ENCODE assay signal across 1 cellular context in the genomic region with DNA sequence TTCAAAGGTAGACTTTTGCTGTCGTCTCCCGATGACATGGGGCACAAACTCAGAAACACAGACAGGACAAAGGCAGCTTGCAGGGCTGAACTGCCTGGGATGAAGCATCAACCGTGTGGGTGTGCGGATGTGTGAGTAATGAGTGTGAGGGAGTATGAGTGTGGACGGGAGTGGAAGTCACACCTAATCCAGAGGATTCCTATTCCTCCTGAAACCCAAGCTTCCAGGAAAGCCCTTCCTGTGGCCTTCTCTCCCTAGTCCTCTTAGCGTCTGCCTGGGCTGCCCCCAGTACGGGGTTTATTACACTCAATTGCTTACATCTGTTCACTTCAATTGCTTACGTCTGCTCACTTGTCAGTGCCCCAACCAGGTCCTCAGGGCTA.
TF ChIP-seq lines count a peak whose summit lies in the region.

No MANE protein-coding gene starts in this region.

TF ChIP-seq in K562, 482 proteins besides CTCF, POLR2A, EP300 and RAD21 (continued from another document):
- TF ChIP-seq, protein P1, sequence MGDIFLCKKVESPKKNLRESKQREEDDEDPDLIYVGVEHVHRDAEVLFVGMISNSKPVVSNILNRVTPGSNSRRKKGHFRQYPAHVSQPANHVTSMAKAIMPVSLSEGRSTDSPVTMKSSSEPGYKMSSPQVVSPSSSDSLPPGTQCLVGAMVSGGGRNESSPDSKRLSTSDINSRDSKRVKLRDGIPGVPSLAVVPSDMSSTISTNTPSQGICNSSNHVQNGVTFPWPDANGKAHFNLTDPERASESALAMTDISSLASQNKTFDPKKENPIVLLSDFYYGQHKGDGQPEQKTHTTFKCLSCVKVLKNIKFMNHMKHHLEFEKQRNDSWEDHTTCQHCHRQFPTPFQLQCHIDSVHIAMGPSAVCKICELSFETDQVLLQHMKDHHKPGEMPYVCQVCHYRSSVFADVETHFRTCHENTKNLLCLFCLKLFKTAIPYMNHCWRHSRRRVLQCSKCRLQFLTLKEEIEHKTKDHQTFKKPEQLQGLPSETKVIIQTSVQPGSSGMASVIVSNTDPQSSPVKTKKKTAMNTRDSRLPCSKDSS (IDR thresholded peaks at IDR 0.05; ENCODE audit: low read depth, partially characterized antibody) = no peak
- TF ChIP-seq CBX3 (IDR thresholded peaks at IDR 0.05; ENCODE audit: borderline replicate concordance in 1 of 2, low read length in 2 of 2) (no peak), HDGF (IDR thresholded peaks at IDR 0.05) (no peak), U2AF1 (optimal IDR thresholded peaks at IDR 0.05; ENCODE audit: low read depth, low read length) (no peak), ZNF695 (CRISPR knock-in tag; IDR thresholded peaks at IDR 0.05) (no peak), RFX5 (IDR thresholded peaks at IDR 0.05; ENCODE audit: low read depth, low read length) (no peak), RUNX1 (IDR thresholded peaks at IDR 0.05; ENCODE audit: low read depth) (no peak), ILF3 (IDR thresholded peaks at IDR 0.05; ENCODE audit: borderline replicate concordance) (no peak), BCL6 (CRISPR knock-in tag; IDR thresholded peaks at IDR 0.05) (no peak), TGIF2 (CRISPR knock-in tag; IDR thresholded peaks at IDR 0.05) (no peak)
- TF ChIP-seq, protein P2, sequence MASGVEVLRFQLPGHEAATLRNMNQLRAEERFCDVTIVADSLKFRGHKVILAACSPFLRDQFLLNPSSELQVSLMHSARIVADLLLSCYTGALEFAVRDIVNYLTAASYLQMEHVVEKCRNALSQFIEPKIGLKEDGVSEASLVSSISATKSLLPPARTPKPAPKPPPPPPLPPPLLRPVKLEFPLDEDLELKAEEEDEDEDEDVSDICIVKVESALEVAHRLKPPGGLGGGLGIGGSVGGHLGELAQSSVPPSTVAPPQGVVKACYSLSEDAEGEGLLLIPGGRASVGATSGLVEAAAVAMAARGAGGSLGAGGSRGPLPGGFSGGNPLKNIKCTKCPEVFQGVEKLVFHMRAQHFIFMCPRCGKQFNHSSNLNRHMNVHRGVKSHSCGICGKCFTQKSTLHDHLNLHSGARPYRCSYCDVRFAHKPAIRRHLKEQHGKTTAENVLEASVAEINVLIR (CRISPR knock-in tag; IDR thresholded peaks at IDR 0.05) = no peak
- TF ChIP-seq, protein P3, sequence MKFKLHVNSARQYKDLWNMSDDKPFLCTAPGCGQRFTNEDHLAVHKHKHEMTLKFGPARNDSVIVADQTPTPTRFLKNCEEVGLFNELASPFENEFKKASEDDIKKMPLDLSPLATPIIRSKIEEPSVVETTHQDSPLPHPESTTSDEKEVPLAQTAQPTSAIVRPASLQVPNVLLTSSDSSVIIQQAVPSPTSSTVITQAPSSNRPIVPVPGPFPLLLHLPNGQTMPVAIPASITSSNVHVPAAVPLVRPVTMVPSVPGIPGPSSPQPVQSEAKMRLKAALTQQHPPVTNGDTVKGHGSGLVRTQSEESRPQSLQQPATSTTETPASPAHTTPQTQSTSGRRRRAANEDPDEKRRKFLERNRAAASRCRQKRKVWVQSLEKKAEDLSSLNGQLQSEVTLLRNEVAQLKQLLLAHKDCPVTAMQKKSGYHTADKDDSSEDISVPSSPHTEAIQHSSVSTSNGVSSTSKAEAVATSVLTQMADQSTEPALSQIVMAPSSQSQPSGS (CRISPR knock-in tag; IDR thresholded peaks at IDR 0.05) = no peak
- TF ChIP-seq, protein P4, sequence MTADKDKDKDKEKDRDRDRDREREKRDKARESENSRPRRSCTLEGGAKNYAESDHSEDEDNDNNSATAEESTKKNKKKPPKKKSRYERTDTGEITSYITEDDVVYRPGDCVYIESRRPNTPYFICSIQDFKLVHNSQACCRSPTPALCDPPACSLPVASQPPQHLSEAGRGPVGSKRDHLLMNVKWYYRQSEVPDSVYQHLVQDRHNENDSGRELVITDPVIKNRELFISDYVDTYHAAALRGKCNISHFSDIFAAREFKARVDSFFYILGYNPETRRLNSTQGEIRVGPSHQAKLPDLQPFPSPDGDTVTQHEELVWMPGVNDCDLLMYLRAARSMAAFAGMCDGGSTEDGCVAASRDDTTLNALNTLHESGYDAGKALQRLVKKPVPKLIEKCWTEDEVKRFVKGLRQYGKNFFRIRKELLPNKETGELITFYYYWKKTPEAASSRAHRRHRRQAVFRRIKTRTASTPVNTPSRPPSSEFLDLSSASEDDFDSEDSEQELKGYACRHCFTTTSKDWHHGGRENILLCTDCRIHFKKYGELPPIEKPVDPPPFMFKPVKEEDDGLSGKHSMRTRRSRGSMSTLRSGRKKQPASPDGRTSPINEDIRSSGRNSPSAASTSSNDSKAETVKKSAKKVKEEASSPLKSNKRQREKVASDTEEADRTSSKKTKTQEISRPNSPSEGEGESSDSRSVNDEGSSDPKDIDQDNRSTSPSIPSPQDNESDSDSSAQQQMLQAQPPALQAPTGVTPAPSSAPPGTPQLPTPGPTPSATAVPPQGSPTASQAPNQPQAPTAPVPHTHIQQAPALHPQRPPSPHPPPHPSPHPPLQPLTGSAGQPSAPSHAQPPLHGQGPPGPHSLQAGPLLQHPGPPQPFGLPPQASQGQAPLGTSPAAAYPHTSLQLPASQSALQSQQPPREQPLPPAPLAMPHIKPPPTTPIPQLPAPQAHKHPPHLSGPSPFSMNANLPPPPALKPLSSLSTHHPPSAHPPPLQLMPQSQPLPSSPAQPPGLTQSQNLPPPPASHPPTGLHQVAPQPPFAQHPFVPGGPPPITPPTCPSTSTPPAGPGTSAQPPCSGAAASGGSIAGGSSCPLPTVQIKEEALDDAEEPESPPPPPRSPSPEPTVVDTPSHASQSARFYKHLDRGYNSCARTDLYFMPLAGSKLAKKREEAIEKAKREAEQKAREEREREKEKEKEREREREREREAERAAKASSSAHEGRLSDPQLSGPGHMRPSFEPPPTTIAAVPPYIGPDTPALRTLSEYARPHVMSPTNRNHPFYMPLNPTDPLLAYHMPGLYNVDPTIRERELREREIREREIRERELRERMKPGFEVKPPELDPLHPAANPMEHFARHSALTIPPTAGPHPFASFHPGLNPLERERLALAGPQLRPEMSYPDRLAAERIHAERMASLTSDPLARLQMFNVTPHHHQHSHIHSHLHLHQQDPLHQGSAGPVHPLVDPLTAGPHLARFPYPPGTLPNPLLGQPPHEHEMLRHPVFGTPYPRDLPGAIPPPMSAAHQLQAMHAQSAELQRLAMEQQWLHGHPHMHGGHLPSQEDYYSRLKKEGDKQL (CRISPR knock-in tag; IDR thresholded peaks at IDR 0.05; ENCODE audit: borderline replicate concordance) = no peak
- TF ChIP-seq, protein P5, sequence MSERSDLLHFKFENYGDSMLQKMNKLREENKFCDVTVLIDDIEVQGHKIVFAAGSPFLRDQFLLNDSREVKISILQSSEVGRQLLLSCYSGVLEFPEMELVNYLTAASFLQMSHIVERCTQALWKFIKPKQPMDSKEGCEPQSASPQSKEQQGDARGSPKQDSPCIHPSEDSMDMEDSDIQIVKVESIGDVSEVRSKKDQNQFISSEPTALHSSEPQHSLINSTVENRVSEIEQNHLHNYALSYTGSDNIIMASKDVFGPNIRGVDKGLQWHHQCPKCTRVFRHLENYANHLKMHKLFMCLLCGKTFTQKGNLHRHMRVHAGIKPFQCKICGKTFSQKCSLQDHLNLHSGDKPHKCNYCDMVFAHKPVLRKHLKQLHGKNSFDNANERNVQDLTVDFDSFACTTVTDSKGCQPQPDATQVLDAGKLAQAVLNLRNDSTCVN (CRISPR knock-in tag; IDR thresholded peaks at IDR 0.05) = no peak
- TF ChIP-seq, protein P6, sequence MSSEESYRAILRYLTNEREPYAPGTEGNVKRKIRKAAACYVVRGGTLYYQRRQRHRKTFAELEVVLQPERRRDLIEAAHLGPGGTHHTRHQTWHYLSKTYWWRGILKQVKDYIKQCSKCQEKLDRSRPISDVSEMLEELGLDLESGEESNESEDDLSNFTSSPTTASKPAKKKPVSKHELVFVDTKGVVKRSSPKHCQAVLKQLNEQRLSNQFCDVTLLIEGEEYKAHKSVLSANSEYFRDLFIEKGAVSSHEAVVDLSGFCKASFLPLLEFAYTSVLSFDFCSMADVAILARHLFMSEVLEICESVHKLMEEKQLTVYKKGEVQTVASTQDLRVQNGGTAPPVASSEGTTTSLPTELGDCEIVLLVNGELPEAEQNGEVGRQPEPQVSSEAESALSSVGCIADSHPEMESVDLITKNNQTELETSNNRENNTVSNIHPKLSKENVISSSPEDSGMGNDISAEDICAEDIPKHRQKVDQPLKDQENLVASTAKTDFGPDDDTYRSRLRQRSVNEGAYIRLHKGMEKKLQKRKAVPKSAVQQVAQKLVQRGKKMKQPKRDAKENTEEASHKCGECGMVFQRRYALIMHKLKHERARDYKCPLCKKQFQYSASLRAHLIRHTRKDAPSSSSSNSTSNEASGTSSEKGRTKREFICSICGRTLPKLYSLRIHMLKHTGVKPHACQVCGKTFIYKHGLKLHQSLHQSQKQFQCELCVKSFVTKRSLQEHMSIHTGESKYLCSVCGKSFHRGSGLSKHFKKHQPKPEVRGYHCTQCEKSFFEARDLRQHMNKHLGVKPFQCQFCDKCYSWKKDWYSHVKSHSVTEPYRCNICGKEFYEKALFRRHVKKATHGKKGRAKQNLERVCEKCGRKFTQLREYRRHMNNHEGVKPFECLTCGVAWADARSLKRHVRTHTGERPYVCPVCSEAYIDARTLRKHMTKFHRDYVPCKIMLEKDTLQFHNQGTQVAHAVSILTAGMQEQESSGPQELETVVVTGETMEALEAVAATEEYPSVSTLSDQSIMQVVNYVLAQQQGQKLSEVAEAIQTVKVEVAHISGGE (CRISPR knock-in tag; IDR thresholded peaks at IDR 0.05) = no peak
